ENCODE assay signal across 8 cellular contexts in genomic region chr1:180926164-180926981, GRCh38. TPM values are rescaled to one million over a fixed set of nuclear protein-coding genes. Genes with fewer than 3 reads are reported as not detected.
DNase-seq lines count a peak whose midpoint lies in the region; ATAC-seq and TF ChIP-seq lines count a peak whose summit lies in the region.

No MANE protein-coding gene starts in this region.

- TF ChIP-seq CTCF in WERI-Rb-1 (IDR thresholded peaks at IDR 0.05; ENCODE audit: low read depth, low read length) (no peak), GM20000 (IDR thresholded peaks at IDR 0.05; ENCODE audit: extremely low read depth, missing control alignments) (no peak)

- H3K4me2 ChIP-seq in skeletal muscle satellite cell (ENCODE audit: low read length), result peak overlapping the region; percentile 54

- peaks cover 16% of the 10 kb centered on the region for H3K4me1 ChIP-seq in right cardiac atrium (ENCODE audit: control insufficient read depth, insufficient read depth, low read length)
- peaks cover 30% of the 10 kb centered on the region for H3K4me1 ChIP-seq in skeletal muscle satellite cell (ENCODE audit: control insufficient read depth, insufficient read depth, low read length)

- H3K9ac ChIP-seq in skeletal muscle satellite cell (ENCODE audit: low read depth, low read length), result no peak overlapping the region

- WGBS in right cardiac atrium, result 11% methylated on average over 14 of the region's 14 CpGs

- intact Hi-C loops in right cardiac atrium (cut with DNase I), result no loop called here

- H3K27me3 ChIP-seq in WERI-Rb-1 (ENCODE audit: insufficient read depth, low read depth, severe bottlenecking) (no peaks in the 10 kb centered on the region), right cardiac atrium (ENCODE audit: control insufficient read depth, insufficient read depth) (no peaks in the 10 kb centered on the region), skeletal muscle satellite cell (ENCODE audit: control insufficient read depth, insufficient read depth, low read length) (no peaks in the 10 kb centered on the region)

- ATAC-seq in HG03432 (IDR thresholded peaks at IDR 0.05; ENCODE audit: unreplicated experiment) (peak; percentile 56), right cardiac atrium (peak; percentile 77 to 78), HG02884 (IDR thresholded peaks at IDR 0.05; ENCODE audit: unreplicated experiment) (no peak)

- H3K9me3 ChIP-seq in WERI-Rb-1 (ENCODE audit: severe bottlenecking) (no peaks in the 10 kb centered on the region), right cardiac atrium (ENCODE audit: control insufficient read depth, low read length) (no peaks in the 10 kb centered on the region), skeletal muscle satellite cell (replicated peaks; ENCODE audit: low read length) (no peaks in the 10 kb centered on the region)

- H3K36me3 ChIP-seq in WERI-Rb-1 (peaks cover 14% of the 10 kb centered on the region; the same call in 1 of the 2 replicates), skeletal muscle satellite cell (ENCODE audit: insufficient read depth, low read length) (no peaks in the 10 kb centered on the region)

- H3K27ac ChIP-seq in WERI-Rb-1 (peak overlapping the region; percentile 98), right cardiac atrium (ENCODE audit: low read length) (peak overlapping the region; percentile 87)

- H3K4me3 ChIP-seq in WERI-Rb-1 (ENCODE audit: low read depth, low read length), result no peak overlapping the region
- no peak overlapping the region for H3K4me3 ChIP-seq in right cardiac atrium (ENCODE audit: low read length)
- H3K4me3 ChIP-seq in skeletal muscle satellite cell (ENCODE audit: low read length), result peak overlapping the region; percentile 23

- peak; percentile 77 for DNase-seq in DMS79 (lab: John Stamatoyannopoulos, UW)
- DNase-seq in WERI-Rb-1, result peak; percentile 39
- peak; percentile 62 to 92 (median 84) for DNase-seq in right cardiac atrium
- DNase-seq in NCI-H748 treated with DMSO at 0.1 percent for 48 hours (lab: John Stamatoyannopoulos, UW), result no peak
- DNase-seq in GM20000 (ENCODE audit: low spot score), result no peak

RNA-seq across cellular contexts. Expression of gene KIAA1614, which starts 13.7 kb away (rescaled TPM):
- 10 to 100 TPM; 10.2 to 16.6 (median 12.0) TPM for total RNA-seq in right cardiac atrium
- 11.6 TPM for polyA plus RNA-seq in right cardiac atrium
- 3.5 and 5.1 TPM in 2 replicates for total RNA-seq in skeletal muscle satellite cell (2012; rRNA removed)

Comparison
In these comparisons a context has a peak if more than half of its experiments do, and no peak if none do; other contexts are left out.
1. DNase-seq: peak in DMS79 (single experiment), WERI-Rb-1 (single experiment) and right cardiac atrium (3 of 3); none in NCI-H748 treated with DMSO at 0.1 percent for 48 hours (single experiment) and GM20000 (single experiment).